Comparison of ENCODE assay signal across 19 cellular contexts in the genomic region with DNA sequence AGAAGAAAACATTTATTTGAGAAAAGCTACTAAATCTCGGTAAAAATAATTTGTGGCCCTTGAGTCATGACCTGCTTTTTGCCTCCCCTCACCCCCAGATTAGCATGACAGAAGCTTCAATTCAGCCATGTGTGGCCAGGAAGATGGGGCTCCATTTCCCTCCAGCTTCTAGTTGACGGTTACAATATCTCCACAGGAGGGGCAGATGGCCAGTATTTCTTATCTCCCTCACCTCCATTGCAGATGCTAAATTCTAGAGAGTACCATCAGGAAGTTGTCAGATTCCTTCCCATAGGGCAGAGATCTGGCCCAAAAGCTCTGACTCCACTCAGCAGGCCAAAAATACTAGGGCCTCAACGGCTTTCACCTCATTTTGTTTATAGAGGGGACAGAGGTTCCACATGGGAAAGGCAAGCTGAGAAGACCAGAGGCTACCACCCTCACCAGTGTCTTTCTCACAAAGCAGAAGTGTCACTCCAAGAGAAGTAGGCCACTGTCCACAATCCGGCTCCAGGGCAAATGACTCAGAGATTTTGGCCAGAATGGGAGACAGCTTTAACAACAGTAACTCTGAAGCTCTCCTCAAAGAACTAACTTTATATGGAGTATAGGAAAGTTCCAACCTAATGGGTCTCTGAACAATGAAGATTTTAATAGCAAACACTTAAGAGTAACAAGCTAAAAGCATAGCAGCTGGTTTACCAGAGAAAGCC.
DNase-seq lines count a peak whose midpoint lies in the region; TF ChIP-seq lines count a peak whose summit lies in the region.
"Had no signal": no experiment of that assay in that cellular context is flagged by ENCODE, and none has a peak within 500 bp of the region (broad histone marks: within the 10 kb centered on the region; RNA-seq: fewer than 3 reads in every experiment).

No MANE protein-coding gene starts in this region.

- intact Hi-C loops in mammary epithelial cell (cut with micrococcal nuclease) = no loop called here

- no peak overlapping the region for H3K27ac ChIP-seq in mammary epithelial cell (ENCODE audit: insufficient read depth, low read depth, low read length)
- H3K27ac ChIP-seq: left lung, stomach, VCaP had no signal

- no peak overlapping the region for H3K9ac ChIP-seq in mammary epithelial cell (ENCODE audit: insufficient read depth, low read length)

- CTCF ChIA-PET in mammary epithelial cell (lab: Charles Lee; ENCODE audit: low non-redundant PET) = no interaction called here

- no peak overlapping the region for H3K4me2 ChIP-seq in mammary epithelial cell (ENCODE audit: insufficient read depth, low read depth, low read length)

- H3K4me1 ChIP-seq in mammary epithelial cell (ENCODE audit: insufficient read depth, low read length) = peaks cover 18% of the 10 kb centered on the region
- H3K4me1 ChIP-seq: left lung, stomach had no signal

- TF ChIP-seq CTCF in mammary epithelial cell (conservative IDR thresholded peaks at IDR 0.05 in 1 of 2, IDR thresholded peaks at IDR 0.05 in 1 of 2; ENCODE audit: extremely low read depth in 1 of 2, insufficient read depth in 1 of 2, low read depth in 1 of 2, low read length in 2 of 2) = no peak

- no peaks in the 10 kb centered on the region for H3K9me3 ChIP-seq in mammary epithelial cell (replicated peaks; ENCODE audit: insufficient read depth, low read length)
- H3K9me3 ChIP-seq: mucosa of descending colon had no signal

- WGBS in mammary epithelial cell (ENCODE audit: low coverage, missing lambda C conversion rate) = 98% methylated on average over 4 of the region's 4 CpGs

- peak; percentile 15 for DNase-seq in ELF-1 (ENCODE audit: low read depth, low spot score)
- DNase-seq in MV-4-11 (lab: John Stamatoyannopoulos, UW) = peak; percentile 10
- peak; percentile 41 for DNase-seq in mammary epithelial cell
- DNase-seq in iPS-NIHi7 (ENCODE audit: extremely low spot score) = peak; percentile 18
- DNase-seq in NCI-H345 (lab: John Stamatoyannopoulos, UW) = no peak
- DNase-seq in NCI-H446 (lab: John Stamatoyannopoulos, UW) = no peak
- no peak for DNase-seq in ecto neural progenitor cell (ENCODE audit: low spot score)
- no peak for DNase-seq in inferior parietal cortex (ENCODE audit: extremely low spot score)
- DNase-seq: activated CD8-positive, alpha-beta T cell treated with anti-CD3 and anti-CD28 coated beads for 36 hours; activated naive CD8-positive, alpha-beta T cell treated with anti-CD3 and anti-CD28 coated beads, Interleukin-2, amount 10 ng/mL, durations not matched to agents 7 days and 5 days; activated T-cell treated with anti-CD3 and anti-CD28 coated beads, Interleukin-2, amount 50 U/mL, for 72 hours; GF-D8; KBM-7; left lung; mucosa of descending colon; NCI-H1105; NCI-H774; stomach had no signal

- no peaks in the 10 kb centered on the region for H3K27me3 ChIP-seq in mammary epithelial cell (ENCODE audit: insufficient read depth, low read length)
- H3K27me3 ChIP-seq: left lung, stomach had no signal

- H2AFZ ChIP-seq in mammary epithelial cell (ENCODE audit: low read depth, low read length) = no peak overlapping the region

- dilution Hi-C loops in mammary epithelial cell (cut with HindIII; ENCODE audit: low sequenced_read_pairs) = no loop called here

- no peaks in the 10 kb centered on the region for H3K79me2 ChIP-seq in mammary epithelial cell (ENCODE audit: insufficient read depth, low read length)

- no TSS peak for BruUV-seq in mammary epithelial cell (replicated peaks; lab: Mats Ljungman, UMichigan)

- H4K20me1 ChIP-seq in mammary epithelial cell (ENCODE audit: insufficient read depth, low read length) = no peaks in the 10 kb centered on the region

- in situ Hi-C loops in mammary epithelial cell (cut with MboI; ENCODE audit: low sequenced_read_pairs in 2 of 2) = no loop called here

- no peaks in the 10 kb centered on the region for H3K36me3 ChIP-seq in mammary epithelial cell (ENCODE audit: insufficient read depth, low read length)
- H3K36me3 ChIP-seq: left lung had no signal

- H3K4me3 ChIP-seq in mammary epithelial cell (replicated peaks in 1 of 3; ENCODE audit: insufficient read depth in 1 of 3, low read depth in 2 of 3, low read length in 3 of 3) = no peak overlapping the region
- H3K4me3 ChIP-seq: left lung, mucosa of descending colon, stomach had no signal

Comparison
In these comparisons a context has a peak if more than half of its experiments do, and no peak if none do; other contexts are left out.
1. DNase-seq: peak in ELF-1 (single experiment), MV-4-11 (single experiment), mammary epithelial cell (single experiment) and iPS-NIHi7 (single experiment); none in NCI-H345 (single experiment), NCI-H446 (0 of 2), ecto neural progenitor cell (single experiment) and inferior parietal cortex (single experiment).